Comparison of ENCODE assay signal across 30 cellular contexts in genomic region chr3:194949592-194949991, GRCh38.
"Had no signal": no experiment of that assay in that cellular context is flagged by ENCODE, and none has a peak within 500 bp of the region (broad histone marks: within the 10 kb centered on the region; RNA-seq: fewer than 3 reads in every experiment).

No MANE protein-coding gene starts in this region.

- H3K4me3 ChIP-seq: ovary, psoas muscle, right lobe of liver, sigmoid colon, suprapubic skin, testis, tibial artery, transverse colon, upper lobe of right lung, uterus had no signal

- H3K27ac ChIP-seq: ovary, parathyroid adenoma, psoas muscle, right lobe of liver, sigmoid colon, suprapubic skin, testis, tibial artery, transverse colon, upper lobe of right lung, uterus had no signal

- H3K36me3 ChIP-seq: ovary, right lobe of liver, sigmoid colon, suprapubic skin, tibial artery, transverse colon, upper lobe of right lung, uterus had no signal

- ATAC-seq: naive thymus-derived CD8-positive, alpha-beta T cell; natural killer cell treated with Interleukin-12 subunit alpha and Interleukin-12 subunit beta and Interleukin-15 and Interleukin-18, amount 100 ng/mL, for 72 hours; psoas muscle; right cardiac atrium; right lobe of liver; stimulated activated effector memory CD8-positive, alpha-beta T cell treated with anti-CD3 and anti-CD28 coated beads, Interleukin-12 subunit alpha, Interleukin-12 subunit beta, amount 100 ng/mL, for 72 hours; stimulated activated naive B cell treated with anti-CD40 and anti-IgM and Interleukin-4, amounts not matched to agents 10 μg/mL and 1 μg/mL and 100 μg/mL, for 72 hours; upper lobe of right lung had no signal

- H3K4me3 Mint-ChIP-seq: naive thymus-derived CD8-positive, alpha-beta T cell; natural killer cell treated with Interleukin-12 subunit alpha and Interleukin-12 subunit beta and Interleukin-15 and Interleukin-18, amount 100 ng/mL, for 72 hours; nephron progenitor cell; neural crest cell; stimulated activated effector memory CD8-positive, alpha-beta T cell treated with anti-CD3 and anti-CD28 coated beads, Interleukin-12 subunit alpha, Interleukin-12 subunit beta, amount 100 ng/mL, for 72 hours; stimulated activated naive B cell treated with anti-CD40 and anti-IgM and Interleukin-4, amounts not matched to agents 10 μg/mL and 1 μg/mL and 100 μg/mL, for 72 hours; stimulated activated naive CD8-positive, alpha-beta T cell treated with anti-CD3 and anti-CD28 coated beads, Interleukin-15, Interleukin-2, amounts not matched to agents 100 ng/mL and 50 ng/mL, for 24 hours; type B pancreatic cell had no signal

- H3K4me1 Mint-ChIP-seq: stimulated activated effector memory CD8-positive, alpha-beta T cell treated with anti-CD3 and anti-CD28 coated beads, Interleukin-12 subunit alpha, Interleukin-12 subunit beta, amount 100 ng/mL, for 72 hours had no signal

- H3K9ac ChIP-seq: parathyroid adenoma had no signal

- H3K9me3 ChIP-seq: ovary, psoas muscle, right lobe of liver, suprapubic skin, testis, tibial artery, transverse colon, upper lobe of right lung, uterus had no signal

- H3K27me3 Mint-ChIP-seq: naive thymus-derived CD8-positive, alpha-beta T cell; stimulated activated naive B cell treated with anti-CD40 and anti-IgM and Interleukin-4, amounts not matched to agents 10 μg/mL and 1 μg/mL and 100 μg/mL, for 72 hours had no signal

- H3K9me3 Mint-ChIP-seq: natural killer cell treated with Interleukin-12 subunit alpha and Interleukin-12 subunit beta and Interleukin-15 and Interleukin-18, amount 100 ng/mL, for 72 hours; stimulated activated effector memory CD8-positive, alpha-beta T cell treated with anti-CD3 and anti-CD28 coated beads, Interleukin-12 subunit alpha, Interleukin-12 subunit beta, amount 100 ng/mL, for 72 hours; type B pancreatic cell had no signal

- DNase-seq: naive thymus-derived CD8-positive, alpha-beta T cell; nephron progenitor cell; occipital lobe; ovary; posterior cingulate gyrus; psoas muscle; right cardiac atrium; right lobe of liver; sigmoid colon; small intestine; stimulated activated CD4-positive, alpha-beta T cell treated with anti-CD3 and anti-CD28 coated beads, Interleukin-15, amount 100 ng/mL, for 24 hours; stimulated activated CD4-positive, alpha-beta T cell treated with anti-CD3 and anti-CD28 coated beads, Interleukin-2, amount 100 ng/mL, for 24 hours; stimulated activated CD4-positive, alpha-beta T cell treated with anti-CD3 and anti-CD28 coated beads, Interleukin-2, amount 100 ng/mL, for 48 hours; stimulated activated CD4-positive, alpha-beta T cell treated with anti-CD3 and anti-CD28 coated beads, Interleukin-4, amount 100 ng/mL, for 24 hours; stimulated activated naive B cell treated with anti-CD40 and anti-IgM and Interleukin-4, amounts not matched to agents 10 μg/mL and 1 μg/mL and 100 μg/mL, for 72 hours; stimulated activated naive CD4-positive, alpha-beta T cell treated with Interleukin-2 at 50 U/mL for 16 hours; substantia nigra; testis; tibial artery; transverse colon; upper lobe of right lung; uterus had no signal

- H2AFZ ChIP-seq: parathyroid adenoma had no signal

- H3K27ac Mint-ChIP-seq: naive thymus-derived CD8-positive, alpha-beta T cell; natural killer cell treated with Interleukin-12 subunit alpha and Interleukin-12 subunit beta and Interleukin-15 and Interleukin-18, amount 100 ng/mL, for 72 hours; nephron progenitor cell; progenitor cell of endocrine pancreas; stimulated activated effector memory CD8-positive, alpha-beta T cell treated with anti-CD3 and anti-CD28 coated beads, Interleukin-12 subunit alpha, Interleukin-12 subunit beta, amount 100 ng/mL, for 72 hours; stimulated activated naive B cell treated with anti-CD40 and anti-IgM and Interleukin-4, amounts not matched to agents 10 μg/mL and 1 μg/mL and 100 μg/mL, for 72 hours; stimulated activated naive CD8-positive, alpha-beta T cell treated with anti-CD3 and anti-CD28 coated beads, Interleukin-15, Interleukin-2, amounts not matched to agents 100 ng/mL and 50 ng/mL, for 24 hours; type B pancreatic cell had no signal

- H3K27me3 ChIP-seq: ovary, right lobe of liver, sigmoid colon, suprapubic skin, testis, transverse colon, upper lobe of right lung, uterus had no signal

- H3K4me1 ChIP-seq: right lobe of liver, testis, tibial artery, uterus had no signal
